18 cellular contexts compared by ENCODE assay signal in the genomic region with DNA sequence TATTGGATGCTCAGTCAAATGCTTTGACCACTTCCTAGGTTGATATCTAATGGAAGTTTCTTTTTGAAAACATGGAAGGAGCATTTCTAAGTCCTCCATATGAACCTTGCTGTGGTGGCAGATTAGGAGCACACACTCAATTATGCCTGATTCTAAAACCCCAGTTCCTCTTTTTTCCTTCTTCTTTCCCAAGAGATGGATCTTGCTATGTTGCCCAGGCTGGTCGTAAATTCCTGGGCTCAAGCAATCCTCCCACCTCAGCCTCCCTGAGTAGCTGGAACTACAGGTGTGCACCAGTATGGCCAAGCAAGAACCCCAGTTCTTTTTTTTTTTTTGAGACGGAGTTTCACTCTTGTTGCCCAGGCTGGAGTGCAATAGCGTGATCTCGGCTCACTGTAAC. TPM values are rescaled to one million over a fixed set of nuclear protein-coding genes. Genes with fewer than 3 reads are reported as not detected.
A peak's percentile ranks its signal among the peaks of the same experiment; 100 is the strongest.
DNase-seq lines count a peak whose midpoint lies in the region; ATAC-seq, FAIRE-seq and TF ChIP-seq lines count a peak whose summit lies in the region.
"Had no signal": no experiment of that assay in that cellular context is flagged by ENCODE, and none has a peak within 500 bp of the region (broad histone marks: within the 10 kb centered on the region; RNA-seq: fewer than 3 reads in every experiment).

No MANE protein-coding gene starts in this region.

- no peak for TF ChIP-seq EP300 in GM12878 (IDR thresholded peaks at IDR 0.05; ENCODE audit: borderline replicate concordance in 1 of 2, control insufficient read depth in 1 of 2, low read depth in 2 of 2, low read length in 2 of 2)

- WGBS in heart left ventricle, 4 donors: 94 to 98% (median 96%) methylated on average over 4 of the region's 4 CpGs
- 63% methylated on average over 4 of the region's 4 CpGs for WGBS in GM12878 (ENCODE audit: insufficient coverage, insufficient replicate concordance, low lambda C conversion rate, missing lambda C conversion rate)
- 63 to 81% (median 79%) methylated on average over 4 of the region's 4 CpGs for WGBS in spleen, 5 donors
- WGBS in aorta, 2 donors: 86 to 96% methylated on average over 4 of the region's 4 CpGs

- in situ Hi-C loops in GM12878 (cut with MboI): no loop called here

- H3K4me2 ChIP-seq in GM12878 (ENCODE audit: control insufficient read depth, insufficient read depth): no peak overlapping the region

- no peak overlapping the region for H3K4me3 Mint-ChIP-seq in chondrocyte (ENCODE audit: unreplicated experiment)
- H3K4me3 Mint-ChIP-seq: CD4-positive, alpha-beta T cell had no signal

- TF ChIP-seq POLR2A in heart left ventricle (IDR thresholded peaks at IDR 0.05) (no peak), GM12878 (IDR thresholded peaks at IDR 0.05; ENCODE audit: low read depth, low read length) (no peak), spleen (IDR thresholded peaks at IDR 0.05) (no peak)

- intact Hi-C loops in heart left ventricle (cut with DNase I): loop anchor here in 5 of 10 donors (5.0 to 10.0 kb wide), 3 partner anchors 87 to 169 kb away; no protein-coding TSS in a partner anchor
- intact Hi-C loops in cardiac septum (cut with DNase I): loop anchor here (10.0 kb wide), 1 partner anchor 169 kb away; no protein-coding TSS in a partner anchor
- intact Hi-C loops in GM12878 (cut with micrococcal nuclease; ENCODE audit: unreplicated experiment): no loop called here
- intact Hi-C loops in spleen (cut with DNase I; ENCODE audit: low total_unique reads): loop anchor here (10.0 kb wide), 1 partner anchor 79 kb away; no protein-coding TSS in a partner anchor
- intact Hi-C loops in aorta (cut with DNase I): loop anchor here (2.0 to 10.0 kb wide), 2 partner anchors 169 kb away; no protein-coding TSS in a partner anchor

- CTCF ChIA-PET in GM12878 (lab: Yijun Ruan, JAX): interaction anchor here (1.5 kb wide), 1 partner anchor 152 kb away, joined by 4 read pairs; no protein-coding TSS in a partner anchor

- BruUV-seq in GM12878 (replicated peaks; lab: Mats Ljungman, UMichigan): no TSS peak

- no peaks in the 10 kb centered on the region for H3K27me3 Mint-ChIP-seq in chondrocyte (ENCODE audit: low read depth)
- H3K27me3 Mint-ChIP-seq: CD4-positive, alpha-beta T cell had no signal

- no peak for FAIRE-seq in GM12878 (lab: Jason Lieb, UNC)
- FAIRE-seq: A204.1 had no signal

- no peaks in the 10 kb centered on the region for H3K9me3 Mint-ChIP-seq in chondrocyte (ENCODE audit: low read depth)
- H3K9me3 Mint-ChIP-seq: CD4-positive, alpha-beta T cell had no signal

- no peaks in the 10 kb centered on the region for H3K36me3 Mint-ChIP-seq in chondrocyte (ENCODE audit: low read depth)

- H4K20me1 ChIP-seq in GM12878 (ENCODE audit: control insufficient read depth, insufficient read depth): no peaks in the 10 kb centered on the region

- H3K9ac ChIP-seq in GM12878 (ENCODE audit: control insufficient read depth, insufficient read depth, low read length): no peak overlapping the region

- no peaks in the 10 kb centered on the region for H3K27me3 ChIP-seq in heart left ventricle
- peaks cover 0 to 1% of the 10 kb centered on the region in 2 experiments; a peak in 2 of 4 replicates for H3K27me3 ChIP-seq in GM12878 (replicated peaks in 1 of 2; ENCODE audit: control insufficient read depth in 2 of 2, insufficient read depth in 2 of 2, low read length in 1 of 2)
- H3K27me3 ChIP-seq in spleen (replicated peaks in 1 of 7): no peaks in the 10 kb centered on the region
- H3K27me3 ChIP-seq in H7 (ENCODE audit: control insufficient read depth, insufficient read depth, low read length): no peaks in the 10 kb centered on the region
- H3K27me3 ChIP-seq in aorta (ENCODE audit: control insufficient read depth in 1 of 2, insufficient read depth in 2 of 2, low read length in 1 of 2): no peaks in the 10 kb centered on the region

- H3K4me1 ChIP-seq in heart left ventricle (peaks cover 0 to 27% (median 0%) of the 10 kb centered on the region in 12 donors), GM12878 (ENCODE audit: control insufficient read depth, insufficient read depth, low read length) (no peaks in the 10 kb centered on the region), spleen (peaks cover 0 to 64% (median 30%) of the 10 kb centered on the region in 6 donors), aorta (ENCODE audit: control insufficient read depth in 1 of 2, insufficient read depth in 2 of 2, low read length in 2 of 2) (peaks cover 0 to 9% of the 10 kb centered on the region in 2 donors)

- SMC1A ChIA-PET in GM12878 (lab: Charles Lee; ENCODE audit: uncharacterized antibody, unreplicated experiment): interaction anchor here (1.8 to 2.1 kb wide), 2 partner anchors 11 to 162 kb away, joined by 5 to 6 read pairs; no protein-coding TSS in a partner anchor

- peaks cover 34% of the 10 kb centered on the region for H3K4me1 Mint-ChIP-seq in chondrocyte (ENCODE audit: low read depth)

- no peak overlapping the region for H3K27ac Mint-ChIP-seq in chondrocyte (ENCODE audit: unreplicated experiment)
- H3K27ac Mint-ChIP-seq: CD4-positive, alpha-beta T cell had no signal

- H3K27ac ChIP-seq in heart left ventricle (no peak overlapping the region), GM12878 (ENCODE audit: control insufficient read depth, insufficient read depth) (no peak overlapping the region), spleen (peak overlapping the region in 6 of 8 donors; percentile 72 to 84 (median 80)), aorta (ENCODE audit: low read depth in 1 of 2, low read length in 2 of 2) (no peak overlapping the region)

- no peak for ATAC-seq in heart left ventricle
- ATAC-seq in GM12878: no peak
- no peak for ATAC-seq in aorta (ENCODE audit: low FRiP score)

- DNase-seq in heart left ventricle (no peak), cardiac septum (ENCODE audit: low spot score) (no peak), GM12878 (ENCODE audit: low read depth, low spot score) (no peak), spleen (no peak), H7 (no peak), chondrocyte (ENCODE audit: low spot score) (no peak), aorta (no peak)
- DNase-seq: CD4-positive, alpha-beta T cell; DMS53; EL; NCI-H1417; NCI-H187; NCI-H2107; NCI-H510A; NCI-H774; SHP77 had no signal

- H3K4me3 ChIP-seq in heart left ventricle (peak overlapping the region in 7 of 12 donors; percentile 5 to 39 (median 32)), GM12878 (no peak overlapping the region), spleen (peak overlapping the region in 5 of 8 donors; percentile 21 to 62 (median 37)), H7 (ENCODE audit: insufficient read depth, low read depth, low read length) (no peak overlapping the region), aorta (ENCODE audit: low read length in 2 of 2) (no peak overlapping the region)

- no peak for TF ChIP-seq RAD21 in GM12878 (IDR thresholded peaks at IDR 0.05; ENCODE audit: insufficient read depth, low read depth, low read length)

- H3K9me3 ChIP-seq in heart left ventricle: no peaks in the 10 kb centered on the region
- H3K9me3 ChIP-seq in GM12878 (replicated peaks; ENCODE audit: control insufficient read depth, insufficient read depth, low read length): no peaks in the 10 kb centered on the region
- H3K9me3 ChIP-seq in spleen: no peaks in the 10 kb centered on the region
- H3K9me3 ChIP-seq in aorta (ENCODE audit: control insufficient read depth, low read length): no peaks in the 10 kb centered on the region

- H3K36me3 ChIP-seq in heart left ventricle (peaks cover 0 to 10% (median 0%) of the 10 kb centered on the region in 9 donors), GM12878 (ENCODE audit: control insufficient read depth in 2 of 2, insufficient read depth in 2 of 2, low read length in 1 of 2) (no peaks in the 10 kb centered on the region), spleen (peaks cover 0 to 39% (median 0%) of the 10 kb centered on the region in 6 donors), H7 (replicated peaks; ENCODE audit: control insufficient read depth, insufficient read depth, low read length) (no peaks in the 10 kb centered on the region), aorta (ENCODE audit: control insufficient read depth in 1 of 2, insufficient read depth in 2 of 2, low read length in 1 of 2) (peaks cover 0 to 9% of the 10 kb centered on the region in 2 donors)

- TF ChIP-seq CTCF in heart left ventricle (IDR thresholded peaks at IDR 0.05) (no peak), GM12878 (IDR thresholded peaks at IDR 0.05 in 2 of 3, conservative IDR thresholded peaks at IDR 0.05 in 1 of 3; ENCODE audit: control insufficient read depth in 2 of 3, extremely low read depth in 1 of 3, insufficient read depth in 1 of 3, low read depth in 3 of 3, low read length in 3 of 3) (no peak), spleen (IDR thresholded peaks at IDR 0.05 in 8 of 11, conservative IDR thresholded peaks at IDR 0.05 in 3 of 11) (no peak), chondrocyte (IDR thresholded peaks at IDR 0.05) (no peak)

- RAD21 ChIA-PET in GM12878 (lab: Charles Lee; ENCODE audit: unreplicated experiment): interaction anchor here (0.7 to 1.0 kb wide), 2 partner anchors 9 to 159 kb away, joined by 3 read pairs; no protein-coding TSS in a partner anchor

- POLR2A ChIA-PET in GM12878 (lab: Charles Lee): no interaction called here

- no peak overlapping the region for H2AFZ ChIP-seq in GM12878 (ENCODE audit: control insufficient read depth, low read depth, low read length)

- no peaks in the 10 kb centered on the region for H3K79me2 ChIP-seq in GM12878 (ENCODE audit: control insufficient read depth, insufficient read depth, low read length)

RNA-seq across cellular contexts. Expression of a gene that starts 3.0 kb away (rescaled TPM):
- total RNA-seq in heart left ventricle (100 to 1,000 TPM in 1 of 9 donors, 10 to 100 TPM in 7, 1 to 10 TPM in 1; 8.1 to 163 (median 36.6) TPM), cardiac septum (15.2 TPM), GM12878 (2014; rRNA removed) (0.05 TPM in 1 of 2 replicates, not detected in the other), GM12878 (2014; rRNA removed; fragmentation: Illumina TruSeq; extraction: Trizol) (not detected in 2 replicates), GM12878 (2021) (0.13 and 0.15 TPM in 2 replicates), spleen (100 to 1,000 TPM in 5 of 7 donors, 10 to 100 TPM in 2; 83.4 to 338 (median 250) TPM), chondrocyte (1.2 to 5.2 TPM (median 3.5 TPM) in 3 replicates), aorta (100 to 1,000 TPM; 165 to 179 TPM)
- polyA plus RNA-seq in heart left ventricle (10 to 100 TPM in 1 of 2 donors, 1 to 10 TPM in 1; 8.5 to 15.5 TPM), GM12878 (2011; rRNA removed) (not detected in 2 replicates), GM12878 (2014; fragmentation: Illumina TruSeq; extraction: Trizol) (not detected in 2 replicates), GM12878 (2014; fragmentation: Nextera tagmentation; extraction: Ambion mirVana) (not detected), GM12878 (2014; rRNA removed) (not detected in 2 replicates), GM12878 (2016; fragmentation: Nextera tagmentation; extraction: Ambion mirVana) (not detected), spleen (10 to 100 TPM; 20.2 to 35.9 (median 33.9) TPM), aorta (10 to 100 TPM; 11.8 to 28.2 TPM)
- not detected in 2 replicates for total RNA-seq in GM12878 (2013; cell fraction: nucleolus; rRNA removed)
- not detected for polyA plus RNA-seq in GM12878 (2011; ENCODE audit: low read depth)
- not detected in 2 replicates for polyA plus RNA-seq in GM12878 (2011; cell fraction: cytosol; rRNA removed)
- polyA plus RNA-seq in GM12878 (2011; cell fraction: nucleus; rRNA removed): not detected in 2 replicates
- not detected in 2 replicates for polyA plus RNA-seq in GM12878 (2012)
- not detected in 2 replicates for polyA minus RNA-seq in GM12878 (2011; rRNA and poly(A)+ RNA removed)
- polyA minus RNA-seq in GM12878 (2011; cell fraction: cytosol; rRNA and poly(A)+ RNA removed): not detected in 2 replicates
- polyA minus RNA-seq in GM12878 (2011; cell fraction: nucleus; rRNA and poly(A)+ RNA removed): not detected in 2 replicates
- total RNA-seq in H7 (2014; rRNA removed; shearing (Covaris generic)): 0.11 and 0.55 TPM in 2 replicates
- total RNA-seq: CD4-positive, alpha-beta T cell; H4 had no signal

RNA-seq across cellular contexts. Expression of a gene that starts 24.5 kb away (rescaled TPM):
- 10 to 100 TPM; 18.8 to 42.8 (median 36.5) TPM for total RNA-seq in heart left ventricle
- 10 to 100 TPM in 1 of 2 donors, 1 to 10 TPM in 1; 7.8 to 11.6 TPM for polyA plus RNA-seq in heart left ventricle
- 36.8 TPM for total RNA-seq in cardiac septum
- 26.4 and 27.2 TPM in 2 replicates for total RNA-seq in GM12878 (2013; cell fraction: nucleolus; rRNA removed)
- total RNA-seq in GM12878 (2014; rRNA removed): 9.8 and 13.1 TPM in 2 replicates
- 11.7 and 12.7 TPM in 2 replicates for total RNA-seq in GM12878 (2014; rRNA removed; fragmentation: Illumina TruSeq; extraction: Trizol)
- total RNA-seq in GM12878 (2021): 12.5 and 13.8 TPM in 2 replicates
- polyA plus RNA-seq in GM12878 (2011; ENCODE audit: low read depth): 4.1 TPM
- polyA plus RNA-seq in GM12878 (2011; rRNA removed): 14.7 and 24.0 TPM in 2 replicates
- 4.4 and 5.2 TPM in 2 replicates for polyA plus RNA-seq in GM12878 (2011; cell fraction: cytosol; rRNA removed)
- polyA plus RNA-seq in GM12878 (2011; cell fraction: nucleus; rRNA removed): 3.5 and 4.4 TPM in 2 replicates
- polyA plus RNA-seq in GM12878 (2012): 5.5 and 6.9 TPM in 2 replicates
- polyA plus RNA-seq in GM12878 (2014; fragmentation: Illumina TruSeq; extraction: Trizol): 10.8 and 15.3 TPM in 2 replicates
- polyA plus RNA-seq in GM12878 (2014; fragmentation: Nextera tagmentation; extraction: Ambion mirVana): 10 to 100 TPM; 21.2 to 36.8 TPM
- polyA plus RNA-seq in GM12878 (2014; rRNA removed): 7.6 and 8.1 TPM in 2 replicates
- 10 to 100 TPM; 17.4 to 22.2 TPM for polyA plus RNA-seq in GM12878 (2016; fragmentation: Nextera tagmentation; extraction: Ambion mirVana)
- polyA minus RNA-seq in GM12878 (2011; rRNA and poly(A)+ RNA removed): 5.3 and 7.7 TPM in 2 replicates
- 2.4 and 5.2 TPM in 2 replicates for polyA minus RNA-seq in GM12878 (2011; cell fraction: cytosol; rRNA and poly(A)+ RNA removed)
- 3.4 and 4.1 TPM in 2 replicates for polyA minus RNA-seq in GM12878 (2011; cell fraction: nucleus; rRNA and poly(A)+ RNA removed)
- 10 to 100 TPM; 45.8 to 86.2 (median 51.3) TPM for total RNA-seq in spleen
- 10 to 100 TPM; 13.3 to 22.2 (median 16.6) TPM for polyA plus RNA-seq in spleen
- 21.8 and 27.6 TPM in 2 replicates for total RNA-seq in H7 (2014; rRNA removed; shearing (Covaris generic))
- 18.9 to 35.9 TPM (median 30.4 TPM) in 3 replicates for total RNA-seq in chondrocyte
- total RNA-seq in aorta: 10 to 100 TPM; 42.9 to 59.3 TPM
- polyA plus RNA-seq in aorta: 10 to 100 TPM; 20.5 to 61.6 TPM

Comparison
In these comparisons a context has a peak if more than half of its experiments do, and no peak if none do; other contexts are left out.
1. H3K27ac ChIP-seq: peak in spleen (6 of 8); none in heart left ventricle (0 of 12), GM12878 (single experiment) and aorta (0 of 2).
2. H3K4me3 ChIP-seq: peak in heart left ventricle (7 of 12) and spleen (5 of 8); none in GM12878 (single experiment), H7 (single experiment) and aorta (0 of 2).